In genomic region chr10:93337309-93337721, GRCh38 we compare ENCODE assay signal across 16 cellular contexts.
"Had no signal": no experiment of that assay in that cellular context is flagged by ENCODE, and none has a peak within 500 bp of the region (broad histone marks: within the 10 kb centered on the region; RNA-seq: fewer than 3 reads in every experiment).

No MANE protein-coding gene starts in this region.

- H3K4me3 ChIP-seq: hepatocyte, pancreas, tibial artery, uterus had no signal

- H3K36me3 ChIP-seq: pancreas, uterus had no signal

- FAIRE-seq: pancreas had no signal

- DNase-seq: activated CD4-positive, CD25-positive, alpha-beta regulatory T cell treated with anti-CD3 and anti-CD28 coated beads, Interleukin-2, amount 50 U/mL, for 72 hours; activated naive CD4-positive, alpha-beta T cell treated with Interleukin-2 at 50 U/mL for 16 hours; aorta; dermis blood vessel endothelial cell; islet precursor cell; mammary epithelial cell; naive thymus-derived CD8-positive, alpha-beta T cell; pancreas; stimulated activated CD4-positive, alpha-beta T cell treated with anti-CD3 and anti-CD28 coated beads, Interleukin-15, amount 100 ng/mL, for 24 hours; stimulated activated CD4-positive, alpha-beta T cell treated with anti-CD3 and anti-CD28 coated beads, Interleukin-4, amount 100 ng/mL, for 1 hour; stimulated activated naive B cell treated with anti-CD40 and anti-IgM and Interleukin-4, amounts not matched to agents 10 μg/mL and 1 μg/mL and 100 μg/mL, for 72 hours; T1000; tibial artery; uterus had no signal

- H3K27ac ChIP-seq: hepatocyte, pancreas, tibial artery, uterus had no signal

- ATAC-seq: activated T-helper 17 cell treated with anti-CD3 and anti-CD28 coated beads, Interleukin-2, amount 50 U/mL, for 72 hours; naive thymus-derived CD8-positive, alpha-beta T cell; pancreas; stimulated activated naive B cell treated with anti-CD40 and anti-IgM and Interleukin-4, amounts not matched to agents 10 μg/mL and 1 μg/mL and 100 μg/mL, for 72 hours had no signal

- H3K9me3 ChIP-seq: pancreas, tibial artery, uterus had no signal

- H3K4me1 ChIP-seq: pancreas, tibial artery, uterus had no signal

- H3K4me2 ChIP-seq: hepatocyte had no signal

- H3K27me3 ChIP-seq: hepatocyte, pancreas, tibial artery, uterus had no signal

- H2AFZ ChIP-seq: hepatocyte had no signal

- H3K79me2 ChIP-seq: hepatocyte had no signal
